ENCODE assay signal across 1 cellular context in the genomic region with DNA sequence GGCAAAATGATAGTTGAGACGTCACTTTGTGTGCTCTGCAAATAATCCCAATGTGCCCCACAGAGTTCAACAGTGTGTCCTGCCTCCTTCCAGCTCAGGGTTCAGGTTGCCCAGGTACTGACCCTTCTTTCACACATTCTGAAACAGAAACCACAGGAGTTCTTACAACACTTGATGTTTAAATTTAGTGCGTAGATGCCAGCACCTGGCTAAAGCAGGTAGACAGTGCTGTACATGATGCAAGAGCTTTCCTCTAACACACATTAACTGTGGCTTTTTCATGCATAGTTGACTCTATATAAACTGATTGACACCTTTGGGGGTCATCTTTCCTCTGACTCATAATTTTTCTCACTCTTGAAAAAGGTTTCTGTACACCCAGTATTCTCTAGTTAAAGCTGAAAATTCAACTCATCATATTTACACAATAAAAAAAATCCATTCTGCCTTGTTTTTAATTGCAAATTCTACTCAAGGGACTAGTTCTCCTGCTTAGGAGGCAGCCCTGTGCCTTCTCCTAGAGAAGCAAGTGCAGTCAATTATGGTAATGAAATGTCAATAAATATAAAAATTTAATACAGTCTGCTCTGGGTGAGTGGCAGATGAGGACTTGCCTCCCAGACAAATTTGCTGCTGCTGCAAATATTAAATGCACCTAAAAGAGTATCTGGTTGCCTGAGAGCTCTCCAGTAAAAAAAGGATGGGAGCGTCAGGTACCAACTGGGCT.
TF ChIP-seq lines count a peak whose summit lies in the region.

No MANE protein-coding gene starts in this region.

TF ChIP-seq in WTC11, 78 proteins besides CTCF, POLR2A, EP300 and RAD21 (continued from another document):
- no peak for TF ChIP-seq ZNF219 (CRISPR knock-in tag; IDR thresholded peaks at IDR 0.05; ENCODE audit: borderline replicate concordance)
- TF ChIP-seq ZNF121 (CRISPR knock-in tag; IDR thresholded peaks at IDR 0.05): no peak
- TF ChIP-seq GTF2I (CRISPR knock-in tag; conservative IDR thresholded peaks at IDR 0.05): no peak
- no peak for TF ChIP-seq ZNF416 (CRISPR knock-in tag; IDR thresholded peaks at IDR 0.05)
- TF ChIP-seq, protein P1, sequence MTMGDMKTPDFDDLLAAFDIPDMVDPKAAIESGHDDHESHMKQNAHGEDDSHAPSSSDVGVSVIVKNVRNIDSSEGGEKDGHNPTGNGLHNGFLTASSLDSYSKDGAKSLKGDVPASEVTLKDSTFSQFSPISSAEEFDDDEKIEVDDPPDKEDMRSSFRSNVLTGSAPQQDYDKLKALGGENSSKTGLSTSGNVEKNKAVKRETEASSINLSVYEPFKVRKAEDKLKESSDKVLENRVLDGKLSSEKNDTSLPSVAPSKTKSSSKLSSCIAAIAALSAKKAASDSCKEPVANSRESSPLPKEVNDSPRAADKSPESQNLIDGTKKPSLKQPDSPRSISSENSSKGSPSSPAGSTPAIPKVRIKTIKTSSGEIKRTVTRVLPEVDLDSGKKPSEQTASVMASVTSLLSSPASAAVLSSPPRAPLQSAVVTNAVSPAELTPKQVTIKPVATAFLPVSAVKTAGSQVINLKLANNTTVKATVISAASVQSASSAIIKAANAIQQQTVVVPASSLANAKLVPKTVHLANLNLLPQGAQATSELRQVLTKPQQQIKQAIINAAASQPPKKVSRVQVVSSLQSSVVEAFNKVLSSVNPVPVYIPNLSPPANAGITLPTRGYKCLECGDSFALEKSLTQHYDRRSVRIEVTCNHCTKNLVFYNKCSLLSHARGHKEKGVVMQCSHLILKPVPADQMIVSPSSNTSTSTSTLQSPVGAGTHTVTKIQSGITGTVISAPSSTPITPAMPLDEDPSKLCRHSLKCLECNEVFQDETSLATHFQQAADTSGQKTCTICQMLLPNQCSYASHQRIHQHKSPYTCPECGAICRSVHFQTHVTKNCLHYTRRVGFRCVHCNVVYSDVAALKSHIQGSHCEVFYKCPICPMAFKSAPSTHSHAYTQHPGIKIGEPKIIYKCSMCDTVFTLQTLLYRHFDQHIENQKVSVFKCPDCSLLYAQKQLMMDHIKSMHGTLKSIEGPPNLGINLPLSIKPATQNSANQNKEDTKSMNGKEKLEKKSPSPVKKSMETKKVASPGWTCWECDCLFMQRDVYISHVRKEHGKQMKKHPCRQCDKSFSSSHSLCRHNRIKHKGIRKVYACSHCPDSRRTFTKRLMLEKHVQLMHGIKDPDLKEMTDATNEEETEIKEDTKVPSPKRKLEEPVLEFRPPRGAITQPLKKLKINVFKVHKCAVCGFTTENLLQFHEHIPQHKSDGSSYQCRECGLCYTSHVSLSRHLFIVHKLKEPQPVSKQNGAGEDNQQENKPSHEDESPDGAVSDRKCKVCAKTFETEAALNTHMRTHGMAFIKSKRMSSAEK (CRISPR knock-in tag; IDR thresholded peaks at IDR 0.05; ENCODE audit: borderline replicate concordance): no peak
- no peak for TF ChIP-seq EMX1 (CRISPR knock-in tag; IDR thresholded peaks at IDR 0.05)
- TF ChIP-seq, protein P2, sequence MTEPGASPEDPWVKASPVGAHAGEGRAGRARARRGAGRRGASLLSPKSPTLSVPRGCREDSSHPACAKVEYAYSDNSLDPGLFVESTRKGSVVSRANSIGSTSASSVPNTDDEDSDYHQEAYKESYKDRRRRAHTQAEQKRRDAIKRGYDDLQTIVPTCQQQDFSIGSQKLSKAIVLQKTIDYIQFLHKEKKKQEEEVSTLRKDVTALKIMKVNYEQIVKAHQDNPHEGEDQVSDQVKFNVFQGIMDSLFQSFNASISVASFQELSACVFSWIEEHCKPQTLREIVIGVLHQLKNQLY (CRISPR knock-in tag; IDR thresholded peaks at IDR 0.05): no peak
- TF ChIP-seq SP1 (CRISPR knock-in tag; conservative IDR thresholded peaks at IDR 0.05): no peak
- no peak for TF ChIP-seq ZNF396 (CRISPR knock-in tag; IDR thresholded peaks at IDR 0.05; ENCODE audit: borderline replicate concordance)
- TF ChIP-seq JUN (CRISPR knock-in tag; IDR thresholded peaks at IDR 0.05): no peak
- TF ChIP-seq GRHL2 (CRISPR knock-in tag; IDR thresholded peaks at IDR 0.05; ENCODE audit: insufficient replicate concordance, severe bottlenecking): no peak
